16 cellular contexts compared by ENCODE assay signal in genomic region chr10:77281719-77282118, GRCh38.
"Had no signal": no experiment of that assay in that cellular context is flagged by ENCODE, and none has a peak within 500 bp of the region (broad histone marks: within the 10 kb centered on the region; RNA-seq: fewer than 3 reads in every experiment).

No MANE protein-coding gene starts in this region.

- DNase-seq: activated B cell treated with CpG ODN at 0.5 μM for 24 hours; activated CD4-positive, alpha-beta T cell treated with anti-CD3 and anti-CD28 coated beads, Interleukin-2, amount 10 ng/mL, durations not matched to agents 7 days and 5 days; activated CD8-positive, alpha-beta memory T cell treated with anti-CD3 and anti-CD28 coated beads, Interleukin-2, amount 10 ng/mL, durations not matched to agents 7 days and 5 days; activated gamma-delta T cell; activated naive CD8-positive, alpha-beta T cell treated with anti-CD3 and anti-CD28 coated beads, Interleukin-2, amount 10 ng/mL, durations not matched to agents 7 days and 5 days; activated T-cell treated with anti-CD3 and anti-CD28 coated beads, Interleukin-2, amount 50 U/mL, for 48 hours; aorta; foreskin melanocyte; heart left ventricle; left lung; psoas muscle; sigmoid colon; stimulated activated CD4-positive, alpha-beta T cell treated with anti-CD3 and anti-CD28 coated beads, Interleukin-2, amount 100 ng/mL, for 48 hours; stomach; uterus had no signal

- H3K4me3 ChIP-seq: heart left ventricle, left lung, psoas muscle, sigmoid colon, stomach, uterus had no signal

- H3K4me1 ChIP-seq: heart left ventricle, left lung had no signal

- H3K9me3 ChIP-seq: heart left ventricle, left lung, psoas muscle, sigmoid colon, stomach, uterus had no signal

- H3K9me3 Mint-ChIP-seq: T-helper 1 cell treated with Interleukin-12 subunit alpha and Interleukin-12 subunit beta and Interleukin-4 antibody, amounts not matched to agents 30 μg/mL and 1 μg/mL, for 36 hours had no signal

- H3K27ac Mint-ChIP-seq: activated B cell treated with CpG ODN at 0.5 μM for 24 hours; activated CD4-positive, alpha-beta T cell treated with anti-CD3 and anti-CD28 coated beads, Interleukin-2, amount 10 ng/mL, durations not matched to agents 7 days and 5 days; activated CD8-positive, alpha-beta memory T cell treated with anti-CD3 and anti-CD28 coated beads, Interleukin-2, amount 10 ng/mL, durations not matched to agents 7 days and 5 days; activated naive CD8-positive, alpha-beta T cell treated with anti-CD3 and anti-CD28 coated beads, Interleukin-2, amount 10 ng/mL, durations not matched to agents 7 days and 5 days; T-helper 1 cell treated with Interleukin-12 subunit alpha and Interleukin-12 subunit beta and Interleukin-4 antibody, amounts not matched to agents 30 μg/mL and 1 μg/mL, for 36 hours had no signal

- H3K4me3 Mint-ChIP-seq: activated B cell treated with CpG ODN at 0.5 μM for 24 hours; activated CD4-positive, alpha-beta T cell treated with anti-CD3 and anti-CD28 coated beads, Interleukin-2, amount 10 ng/mL, durations not matched to agents 7 days and 5 days; activated CD8-positive, alpha-beta memory T cell treated with anti-CD3 and anti-CD28 coated beads, Interleukin-2, amount 10 ng/mL, durations not matched to agents 7 days and 5 days; activated naive CD8-positive, alpha-beta T cell treated with anti-CD3 and anti-CD28 coated beads, Interleukin-2, amount 10 ng/mL, durations not matched to agents 7 days and 5 days; T-helper 1 cell treated with Interleukin-12 subunit alpha and Interleukin-12 subunit beta and Interleukin-4 antibody, amounts not matched to agents 30 μg/mL and 1 μg/mL, for 36 hours had no signal

- H3K36me3 ChIP-seq: heart left ventricle, left lung, sigmoid colon, stomach, uterus had no signal

- H3K27me3 ChIP-seq: sigmoid colon, uterus had no signal

- H3K36me3 Mint-ChIP-seq: activated naive CD8-positive, alpha-beta T cell treated with anti-CD3 and anti-CD28 coated beads, Interleukin-2, amount 10 ng/mL, durations not matched to agents 7 days and 5 days had no signal

- H3K27ac ChIP-seq: left lung, psoas muscle, stomach had no signal
